15 cellular contexts compared by ENCODE assay signal in the genomic region with DNA sequence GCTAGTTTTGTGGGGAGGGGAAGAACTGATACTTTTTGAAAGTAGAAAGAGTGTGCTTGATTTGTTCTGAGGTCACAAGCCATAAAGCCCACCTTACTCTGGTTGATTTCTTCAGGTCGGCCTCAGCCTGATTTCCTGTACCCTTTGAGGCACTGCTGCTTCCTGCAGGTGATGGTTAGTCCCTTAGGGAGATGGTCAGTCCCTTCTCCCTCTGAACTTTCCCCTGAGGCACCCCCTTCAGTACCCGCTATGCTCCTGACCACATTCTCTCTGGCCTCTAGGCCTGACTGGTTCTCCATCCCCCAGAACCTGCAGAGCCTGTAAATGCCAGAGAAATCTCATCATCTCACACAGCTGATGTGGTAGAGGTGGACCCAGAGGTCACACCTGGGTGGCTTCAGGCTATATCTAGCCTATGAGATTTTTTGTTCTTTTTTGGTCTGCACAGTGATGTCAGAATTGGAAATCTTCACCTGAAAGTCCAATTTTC. TPM values are rescaled to one million over a fixed set of nuclear protein-coding genes. Genes with fewer than 3 reads are reported as not detected.
A peak's percentile ranks its signal among the peaks of the same experiment; 100 is the strongest.
DNase-seq lines count a peak whose midpoint lies in the region; ATAC-seq, FAIRE-seq and TF ChIP-seq lines count a peak whose summit lies in the region.
"Had no signal": no experiment of that assay in that cellular context is flagged by ENCODE, and none has a peak within 500 bp of the region (broad histone marks: within the 10 kb centered on the region; RNA-seq: fewer than 3 reads in every experiment).

No MANE protein-coding gene starts in this region.

- H3K36me3 ChIP-seq in CD8-positive, alpha-beta T cell (ENCODE audit: insufficient read depth, low read length), result no peaks in the 10 kb centered on the region
- H3K36me3 ChIP-seq in IMR-90 (ENCODE audit: control insufficient read depth, insufficient read depth, low read length), result no peaks in the 10 kb centered on the region
- no peaks in the 10 kb centered on the region for H3K36me3 ChIP-seq in testis (ENCODE audit: low read depth, missing control alignments)
- H3K36me3 ChIP-seq: colonic mucosa had no signal

- no peak overlapping the region for H2BK5ac ChIP-seq in IMR-90 (ENCODE audit: low read depth, low read length, poor library complexity, severe bottlenecking)

- H3K4me1 ChIP-seq in CD8-positive, alpha-beta T cell (ENCODE audit: insufficient read depth, low read length), result peaks cover 53% of the 10 kb centered on the region
- H3K4me1 ChIP-seq in IMR-90 (ENCODE audit: control insufficient read depth, insufficient read depth, low read length) (peaks cover 20% of the 10 kb centered on the region), testis (peaks cover 14% of the 10 kb centered on the region)
- H3K4me1 ChIP-seq: colonic mucosa had no signal

- FAIRE-seq in urothelium cell line (lab: Jason Lieb, UNC), result no peak

- H2AK9ac ChIP-seq in IMR-90 (replicated peaks; ENCODE audit: low read depth, low read length, poor library complexity), result no peak overlapping the region

- H3K9me3 Mint-ChIP-seq in CD8-positive, alpha-beta T cell, result no peaks in the 10 kb centered on the region

- H3K36me3 Mint-ChIP-seq in CD8-positive, alpha-beta T cell, result no peaks in the 10 kb centered on the region

- H3K18ac ChIP-seq in IMR-90 (ENCODE audit: low read depth, low read length), result no peak overlapping the region

- H2AK5ac ChIP-seq in IMR-90 (ENCODE audit: low read depth, low read length), result peak overlapping the region; percentile 62

- CTCF ChIA-PET in CD8-positive, alpha-beta T cell (lab: Charles Lee), result interaction anchor here (1.7 to 8.5 kb wide), 2 partner anchors 45 to 62 kb away, joined by 4 to 84 read pairs; no protein-coding TSS in a partner anchor
- CTCF ChIA-PET in IMR-90 (lab: Yijun Ruan, JAX), result no interaction called here

- H3K27me3 ChIP-seq in CD8-positive, alpha-beta T cell (ENCODE audit: insufficient read depth, low read length), result no peaks in the 10 kb centered on the region
- H3K27me3 ChIP-seq in IMR-90 (ENCODE audit: control insufficient read depth, insufficient read depth, low read length) (no peaks in the 10 kb centered on the region), testis (no peaks in the 10 kb centered on the region)
- H3K27me3 ChIP-seq: colonic mucosa had no signal

- H2BK20ac ChIP-seq in IMR-90 (ENCODE audit: low read depth, low read length), result peak overlapping the region; percentile 70

- no peak overlapping the region for H2AFZ ChIP-seq in IMR-90 (replicated peaks; ENCODE audit: low read length, poor library complexity)

- no peak for TF ChIP-seq POLR2A in IMR-90 (IDR thresholded peaks at IDR 0.05; ENCODE audit: low read depth, low read length)
- TF ChIP-seq POLR2A in testis (IDR thresholded peaks at IDR 0.05), result no peak

- H3K9ac ChIP-seq in IMR-90 (ENCODE audit: low read depth, low read length), result no peak overlapping the region

- H3K79me1 ChIP-seq in IMR-90 (ENCODE audit: low read depth in 1 of 2, low read length in 2 of 2), result peaks cover 9 to 27% of the 10 kb centered on the region in 2 experiments; a peak in 3 of 4 replicates

- in situ Hi-C loops in IMR-90 (cut with MboI; ENCODE audit: low sequenced_read_pairs), result no loop called here

- peak overlapping the region; percentile 94; the same call in 2 of the 3 replicates for H2BK15ac ChIP-seq in IMR-90 (ENCODE audit: low read depth, low read length)

- BruUV-seq in IMR-90 (replicated peaks; lab: Mats Ljungman, UMichigan), result no TSS peak

- H3K27ac Mint-ChIP-seq in CD8-positive, alpha-beta T cell, result peak overlapping the region; percentile 67

- H4K5ac ChIP-seq in IMR-90 (ENCODE audit: low read depth, low read length), result no peak overlapping the region

- peak overlapping the region; percentile 99; the same call in 1 of the 2 replicates for H3K4ac ChIP-seq in IMR-90 (ENCODE audit: low read depth, low read length)

- 0 out of 2 replicates have a peak overlapping the region, but pooled peaks have one; percentile 24 for H4K91ac ChIP-seq in IMR-90 (ENCODE audit: insufficient read depth, low read depth, low read length)

- no peak overlapping the region for H3K4me3 ChIP-seq in CD8-positive, alpha-beta T cell (ENCODE audit: low read depth, low read length)
- no peak overlapping the region for H3K4me3 ChIP-seq in IMR-90 (ENCODE audit: insufficient read depth, low read depth, low read length)
- H3K4me3 ChIP-seq in testis, result no peak overlapping the region
- H3K4me3 ChIP-seq: colonic mucosa had no signal

- peak overlapping the region; percentile 9 for H3K14ac ChIP-seq in IMR-90 (replicated peaks; ENCODE audit: low read depth, low read length)

- no peak overlapping the region for H3K4me3 Mint-ChIP-seq in CD8-positive, alpha-beta T cell

- H3K27ac ChIP-seq in CD8-positive, alpha-beta T cell (ENCODE audit: low read depth, low read length), result no peak overlapping the region
- H3K27ac ChIP-seq in IMR-90 (ENCODE audit: insufficient read depth, low read length), result no peak overlapping the region
- H3K27ac ChIP-seq in testis, result no peak overlapping the region
- H3K27ac ChIP-seq: colonic mucosa, HL-60 had no signal

- no peaks in the 10 kb centered on the region; the same call in 1 of the 2 replicates for H4K20me1 ChIP-seq in IMR-90 (ENCODE audit: insufficient read depth, low read length)

- H3K27me3 Mint-ChIP-seq in CD8-positive, alpha-beta T cell (ENCODE audit: low read depth), result no peaks in the 10 kb centered on the region

- H3K23ac ChIP-seq in IMR-90 (ENCODE audit: low read depth, low read length), result no peak overlapping the region

- H2BK120ac ChIP-seq in IMR-90 (ENCODE audit: low read depth, low read length), result peak overlapping the region; percentile 47; the same call in 1 of the 2 replicates

- no peak for TF ChIP-seq CTCF in CD8-positive, alpha-beta T cell (IDR thresholded peaks at IDR 0.05)
- TF ChIP-seq CTCF in IMR-90 (conservative IDR thresholded peaks at IDR 0.05; ENCODE audit: low read depth, low read length) (no peak), testis (IDR thresholded peaks at IDR 0.05) (no peak)

- no CpG with 5 or more reads among the region's 2 CpGs for WGBS in IMR-90 (ENCODE audit: extremely low coverage in 2 of 2, insufficient read length in 1 of 2), 2 experiments
- 94 to 96% methylated on average over 2 of the region's 2 CpGs for WGBS in testis, 2 donors

- no peak for DNase-seq in CD8-positive, alpha-beta T cell
- DNase-seq in IMR-90, result no peak
- peak; percentile 67 for DNase-seq in glomerular visceral epithelial cell (ENCODE audit: extremely low spot score)
- DNase-seq in stimulated activated CD4-positive, alpha-beta T cell treated with anti-CD3 and anti-CD28 coated beads, Interleukin-1b, Interleukin-23, amount 100 ng/mL, for 48 hours, result no peak
- DNase-seq in testis, result no peak
- DNase-seq in activated CD8-positive, alpha-beta memory T cell treated with anti-CD3 and anti-CD28 coated beads for 24 hours, result no peak
- no peak for DNase-seq in urothelium cell line (ENCODE audit: low spot score)
- DNase-seq: activated CD8-positive, alpha-beta memory T cell treated with anti-CD3 and anti-CD28 coated beads, Interleukin-2, amount 50 U/mL, for 4 hours; colonic mucosa; mesendoderm; NCI-H2081; posterior cingulate gyrus; stimulated activated CD8-positive, alpha-beta memory T cell treated with anti-CD3 and anti-CD28 coated beads, Interleukin-4, amount 100 ng/mL, for 48 hours had no signal

- peak; percentile 35 for ATAC-seq in CD8-positive, alpha-beta T cell
- ATAC-seq in GM21423 (IDR thresholded peaks at IDR 0.05; ENCODE audit: unreplicated experiment), result peak; percentile 40
- ATAC-seq in IMR-90 (ENCODE audit: low read depth), result no peak

- peaks cover 54% of the 10 kb centered on the region for H3K4me1 Mint-ChIP-seq in CD8-positive, alpha-beta T cell (ENCODE audit: low read depth)

- H4K8ac ChIP-seq in IMR-90 (ENCODE audit: low read depth in 2 of 2, low read length in 2 of 2), result no peak overlapping the region

- H3K4me2 ChIP-seq in IMR-90 (ENCODE audit: low read depth, low read length), result no peak overlapping the region

- POLR2A ChIA-PET in CD8-positive, alpha-beta T cell (lab: Charles Lee), result interaction anchor here (1.1 to 1.9 kb wide), 4 partner anchors 10 to 27 kb away, joined by 3 to 5 read pairs (median 4); no protein-coding TSS in a partner anchor
- POLR2A ChIA-PET in IMR-90 (lab: Charles Lee; ENCODE audit: unreplicated experiment), result no interaction called here

- peaks cover 19% of the 10 kb centered on the region for H3K9me1 ChIP-seq in IMR-90 (ENCODE audit: insufficient read depth, low read length)

- TF ChIP-seq RAD21 in IMR-90 (IDR thresholded peaks at IDR 0.05; ENCODE audit: low read length), result no peak

- H3K56ac ChIP-seq in IMR-90 (ENCODE audit: extremely low read depth, insufficient read depth, low read length), result no peak overlapping the region

- intact Hi-C loops in CD8-positive, alpha-beta T cell (cut with DNase I, micrococcal nuclease), result no loop called here
- intact Hi-C loops in IMR-90 (cut with micrococcal nuclease) (no loop called here), testis (cut with DNase I; ENCODE audit: low total_unique reads) (no loop called here)

- H3K9me3 ChIP-seq in CD8-positive, alpha-beta T cell (ENCODE audit: low read length), result no peaks in the 10 kb centered on the region
- H3K9me3 ChIP-seq in IMR-90 (ENCODE audit: control insufficient read depth, insufficient read depth, low read length), result no peaks in the 10 kb centered on the region; the same call in 1 of the 2 replicates
- no peaks in the 10 kb centered on the region for H3K9me3 ChIP-seq in testis
- H3K9me3 ChIP-seq: colonic mucosa had no signal

- dilution Hi-C loops in IMR-90 (cut with HindIII; ENCODE audit: low sequenced_read_pairs, unreplicated experiment), result no loop called here

TF ChIP-seq in IMR-90, 13 proteins besides CTCF, POLR2A, EP300 and RAD21 (continues in another document):
- TF ChIP-seq CEBPB (IDR thresholded peaks at IDR 0.05; ENCODE audit: low read depth, low read length) (no peak), MAZ (IDR thresholded peaks at IDR 0.05; ENCODE audit: borderline replicate concordance, low read depth, low read length) (no peak), BHLHE40 (IDR thresholded peaks at IDR 0.05; ENCODE audit: low read depth, low read length) (no peak)

RNA-seq across cellular contexts. Expression of a gene that starts 15.0 kb away (rescaled TPM):
- total RNA-seq in CD8-positive, alpha-beta T cell, result 10 to 100 TPM; 44.2 to 48.1 TPM
- total RNA-seq in IMR-90 (2012; rRNA removed) (109 and 171 TPM in 2 replicates), testis (10 to 100 TPM; 27.2 to 34.5 TPM)
- polyA plus RNA-seq in IMR-90 (2012; rRNA removed) (304 and 385 TPM in 2 replicates), testis (ENCODE audit: insufficient read depth, low read depth, low replicate concordance) (24.5 TPM)
- 781 and 851 TPM in 2 replicates for polyA plus RNA-seq in IMR-90 (2012; cell fraction: cytosol; rRNA removed)
- polyA plus RNA-seq in IMR-90 (2012; cell fraction: nucleus; rRNA removed; ENCODE audit: low replicate concordance), result 1,444 and 1,599 TPM in 2 replicates

RNA-seq across cellular contexts. Expression of a gene that starts 43.3 kb away (rescaled TPM):
- under 1 TPM; 0.19 to 0.38 TPM for total RNA-seq in CD8-positive, alpha-beta T cell
- total RNA-seq in IMR-90 (2012; rRNA removed) (0.36 and 0.56 TPM in 2 replicates), testis (1 to 10 TPM; 4.2 to 6.6 TPM)
- polyA plus RNA-seq in IMR-90 (2012; rRNA removed) (0.39 and 0.51 TPM in 2 replicates), testis (ENCODE audit: insufficient read depth, low read depth, low replicate concordance) (4.8 TPM)
- polyA plus RNA-seq in IMR-90 (2012; cell fraction: cytosol; rRNA removed), result 0.16 and 0.19 TPM in 2 replicates
- polyA plus RNA-seq in IMR-90 (2012; cell fraction: nucleus; rRNA removed; ENCODE audit: low replicate concordance), result 0.55 and 0.63 TPM in 2 replicates
